ENCODE assay signal across 13 cellular contexts in genomic region chr16:88282221-88283041, GRCh38.
DNase-seq lines count a peak whose midpoint lies in the region; ATAC-seq and TF ChIP-seq lines count a peak whose summit lies in the region.
"Had no signal": no experiment of that assay in that cellular context is flagged by ENCODE, and none has a peak within 500 bp of the region (broad histone marks: within the 10 kb centered on the region; RNA-seq: fewer than 3 reads in every experiment).

No MANE protein-coding gene starts in this region.

- no peaks in the 10 kb centered on the region for H3K4me1 ChIP-seq in breast epithelium
- peaks cover 0 to 7% (median 0%) of the 10 kb centered on the region in 9 donors for H3K4me1 ChIP-seq in heart right ventricle
- no peaks in the 10 kb centered on the region for H3K4me1 ChIP-seq in smooth muscle cell (ENCODE audit: low read depth)
- H3K4me1 ChIP-seq: parathyroid adenoma had no signal

- no peak for TF ChIP-seq CTCF in MCF 10A (IDR thresholded peaks at IDR 0.05; ENCODE audit: unreplicated experiment)
- no peak for TF ChIP-seq CTCF in breast epithelium (IDR thresholded peaks at IDR 0.05)
- TF ChIP-seq CTCF in heart right ventricle (IDR thresholded peaks at IDR 0.05) = no peak
- no peak for TF ChIP-seq CTCF in smooth muscle cell (IDR thresholded peaks at IDR 0.05; ENCODE audit: borderline replicate concordance, insufficient read depth, poor library complexity, severe bottlenecking)

- peak overlapping the region; percentile 3 for H3K4me2 ChIP-seq in smooth muscle cell

- H3K9me3 Mint-ChIP-seq in MCF 10A (ENCODE audit: unreplicated experiment) = no peaks in the 10 kb centered on the region
- H3K9me3 Mint-ChIP-seq: dendritic cell treated with granulocyte-macrophage colony-stimulating factor and Interleukin-4, amounts not matched to agents 40 ng/mL and 50 ng/mL, for 4 days had no signal

- 43 to 47% methylated on average over 17 of the region's 17 CpGs for WGBS in heart right ventricle, 2 donors
- 39% methylated on average over 17 of the region's 17 CpGs for WGBS in smooth muscle cell (ENCODE audit: low lambda C conversion rate)

- H3K9ac ChIP-seq in smooth muscle cell (ENCODE audit: low read depth) = no peak overlapping the region
- H3K9ac ChIP-seq: parathyroid adenoma had no signal

- peaks cover 6% of the 10 kb centered on the region for H3F3A ChIP-seq in smooth muscle cell (ENCODE audit: low read depth)

- H3K27ac ChIP-seq in breast epithelium (no peak overlapping the region), heart right ventricle (no peak overlapping the region), smooth muscle cell (ENCODE audit: low read depth) (peak overlapping the region; percentile 1)
- H3K27ac ChIP-seq: parathyroid adenoma had no signal

- intact Hi-C loops in MCF 10A (cut with micrococcal nuclease) = no loop called here
- intact Hi-C loops in breast epithelium (cut with DNase I; ENCODE audit: low total_unique reads) = no loop called here
- intact Hi-C loops in heart right ventricle (cut with DNase I) = no loop called here

- H3K27me3 ChIP-seq in breast epithelium (no peaks in the 10 kb centered on the region), heart right ventricle (peaks cover 0 to 12% (median 0%) of the 10 kb centered on the region in 7 donors), smooth muscle cell (ENCODE audit: low read depth) (no peaks in the 10 kb centered on the region)

- H3K27me3 Mint-ChIP-seq in MCF 10A (ENCODE audit: insufficient read depth, unreplicated experiment) = no peaks in the 10 kb centered on the region
- H3K27me3 Mint-ChIP-seq: stimulated activated memory B cell treated with anti-CD40 and anti-IgM and Interleukin-4, amounts not matched to agents 10 μg/mL and 1 μg/mL and 100 μg/mL, for 72 hours had no signal

- no peaks in the 10 kb centered on the region for H3K36me3 Mint-ChIP-seq in MCF 10A (ENCODE audit: insufficient read depth, unreplicated experiment)
- H3K36me3 Mint-ChIP-seq: stimulated activated memory B cell treated with anti-CD40 and anti-IgM and Interleukin-4, amounts not matched to agents 10 μg/mL and 1 μg/mL and 100 μg/mL, for 72 hours had no signal

- no peaks in the 10 kb centered on the region for H4K20me1 ChIP-seq in smooth muscle cell (ENCODE audit: low read depth)

- H3K27ac Mint-ChIP-seq in MCF 10A (ENCODE audit: low read depth, unreplicated experiment) = no peak overlapping the region
- H3K27ac Mint-ChIP-seq: dendritic cell treated with granulocyte-macrophage colony-stimulating factor and Interleukin-4, amounts not matched to agents 40 ng/mL and 50 ng/mL, for 4 days; stimulated activated memory B cell treated with anti-CD40 and anti-IgM and Interleukin-4, amounts not matched to agents 10 μg/mL and 1 μg/mL and 100 μg/mL, for 72 hours had no signal

- H3K79me2 ChIP-seq in smooth muscle cell (ENCODE audit: low read depth) = no peaks in the 10 kb centered on the region
- H3K79me2 ChIP-seq: parathyroid adenoma had no signal

- CTCF ChIA-PET in MCF 10A (lab: Yijun Ruan, JAX) = no interaction called here

- peak overlapping the region; percentile 21 for H3K4me3 Mint-ChIP-seq in MCF 10A (ENCODE audit: unreplicated experiment)
- H3K4me3 Mint-ChIP-seq: dendritic cell treated with granulocyte-macrophage colony-stimulating factor and Interleukin-4, amounts not matched to agents 40 ng/mL and 50 ng/mL, for 4 days; stimulated activated memory B cell treated with anti-CD40 and anti-IgM and Interleukin-4, amounts not matched to agents 10 μg/mL and 1 μg/mL and 100 μg/mL, for 72 hours had no signal

- H3K36me3 ChIP-seq in breast epithelium (no peaks in the 10 kb centered on the region), heart right ventricle (no peaks in the 10 kb centered on the region), smooth muscle cell (ENCODE audit: low read depth) (no peaks in the 10 kb centered on the region)

- peaks cover 6% of the 10 kb centered on the region for H3K4me1 Mint-ChIP-seq in MCF 10A (ENCODE audit: insufficient read depth, unreplicated experiment)
- H3K4me1 Mint-ChIP-seq: stimulated activated memory B cell treated with anti-CD40 and anti-IgM and Interleukin-4, amounts not matched to agents 10 μg/mL and 1 μg/mL and 100 μg/mL, for 72 hours had no signal

- POLR2A ChIA-PET in MCF 10A (lab: Yijun Ruan, JAX) = interaction anchor here (0.6 kb wide), 2 partner anchors 293 to 727 kb away, joined by 3 read pairs; no protein-coding TSS in a partner anchor

- H3K9me3 ChIP-seq in breast epithelium = peaks cover 11 to 20% of the 10 kb centered on the region in 2 donors
- H3K9me3 ChIP-seq in heart right ventricle = peaks cover 0 to 36% (median 10%) of the 10 kb centered on the region in 11 donors
- no peaks in the 10 kb centered on the region for H3K9me3 ChIP-seq in smooth muscle cell (replicated peaks; ENCODE audit: low read depth)

- ATAC-seq in SK-N-SH treated with all-trans-retinoic acid at 6 μM for 48 hours (peak; percentile 81), heart right ventricle (peak in 6 of 8 donors; percentile 47 to 78 (median 55)), GM18868 (IDR thresholded peaks at IDR 0.05; ENCODE audit: unreplicated experiment) (no peak)
- ATAC-seq: stimulated activated memory B cell treated with anti-CD40 and anti-IgM and Interleukin-4, amounts not matched to agents 10 μg/mL and 1 μg/mL and 100 μg/mL, for 72 hours had no signal

- DNase-seq in MCF 10A (ENCODE audit: unreplicated experiment) (peak; percentile 37), breast epithelium (ENCODE audit: low spot score in 2 of 2) (no peak), heart right ventricle (no peak), smooth muscle cell (lab: John Stamatoyannopoulos, UW; ENCODE audit: unreplicated experiment) (no peak), NOMO-1 (lab: John Stamatoyannopoulos, UW; ENCODE audit: unreplicated experiment in 2 of 2) (no peak), superior temporal gyrus (ENCODE audit: extremely low spot score) (no peak)
- DNase-seq: Karpas-422 had no signal

- no TSS peak for BruUV-seq in MCF 10A (replicated peaks; lab: Mats Ljungman, UMichigan)

- no peak overlapping the region for H2AFZ ChIP-seq in smooth muscle cell (ENCODE audit: low read depth)
- H2AFZ ChIP-seq: parathyroid adenoma had no signal

- no peak overlapping the region for H3K4me3 ChIP-seq in breast epithelium
- no peak overlapping the region for H3K4me3 ChIP-seq in heart right ventricle
- H3K4me3 ChIP-seq in smooth muscle cell = no peak overlapping the region
- H3K4me3 ChIP-seq: lung had no signal

- no peak for TF ChIP-seq POLR2A in breast epithelium (IDR thresholded peaks at IDR 0.05)

TF ChIP-seq in SK-N-SH treated with all-trans-retinoic acid at 6 μM for 48 hours, 23 proteins besides CTCF, POLR2A, EP300 and RAD21:
- TF ChIP-seq ARNTL (CRISPR knock-in tag; IDR thresholded peaks at IDR 0.05; ENCODE audit: borderline replicate concordance, low read depth) = no peak
- peak; percentile 84; the same call in 1 of the 2 replicates for TF ChIP-seq TCF4 (CRISPR knock-in tag; IDR thresholded peaks at IDR 0.05; ENCODE audit: borderline replicate concordance)
- TF ChIP-seq ISL1 (CRISPR knock-in tag; IDR thresholded peaks at IDR 0.05) = no peak
- TF ChIP-seq ESRRG (CRISPR knock-in tag; IDR thresholded peaks at IDR 0.05) = no peak
